In the genomic region with DNA sequence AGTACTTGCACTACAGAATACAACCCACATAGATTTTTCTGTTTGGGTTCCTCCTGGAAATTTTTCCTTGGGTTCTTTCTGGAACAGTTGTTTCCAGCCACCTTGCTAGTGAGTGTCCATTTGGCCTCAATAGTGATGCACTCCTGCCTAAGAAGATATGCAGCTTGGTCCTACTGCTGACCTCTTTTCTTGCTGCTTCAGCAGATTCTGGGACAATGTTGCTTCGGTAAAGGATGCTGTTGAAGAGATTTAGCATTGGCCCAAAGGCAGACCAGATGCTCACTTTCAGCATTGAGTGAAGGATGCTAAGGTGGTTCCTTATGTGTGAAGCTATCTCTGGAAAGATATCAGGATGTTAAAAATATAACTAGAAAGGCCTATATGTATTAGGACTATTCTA, we compare ENCODE assay signal across 3 cellular contexts.
A peak's percentile ranks its signal among the peaks of the same experiment; 100 is the strongest.
TF ChIP-seq lines count a peak whose summit lies in the region.

No MANE protein-coding gene starts in this region.

TF ChIP-seq in A549, 52 proteins besides CTCF, POLR2A, EP300 and RAD21:
- no peak for TF ChIP-seq SMC3 (IDR thresholded peaks at IDR 0.05)
- no peak for TF ChIP-seq ESRRA (IDR thresholded peaks at IDR 0.05; ENCODE audit: borderline replicate concordance, low read length)
- no peak for TF ChIP-seq HDAC2 (IDR thresholded peaks at IDR 0.05)
- peak; percentile 60 for TF ChIP-seq MAFK (IDR thresholded peaks at IDR 0.05; ENCODE audit: partially characterized antibody)

TF ChIP-seq in IMR-90, 13 proteins besides CTCF, POLR2A, EP300 and RAD21:
- TF ChIP-seq RCOR1 (IDR thresholded peaks at IDR 0.05; ENCODE audit: insufficient replicate concordance, low read length), result no peak
- peak; percentile 27; the same call in 1 of the 2 replicates for TF ChIP-seq MAFK (IDR thresholded peaks at IDR 0.05; ENCODE audit: low read depth, low read length)
- no peak for TF ChIP-seq SMC3 (IDR thresholded peaks at IDR 0.05; ENCODE audit: low read depth, low read length)
- TF ChIP-seq, protein P1, sequence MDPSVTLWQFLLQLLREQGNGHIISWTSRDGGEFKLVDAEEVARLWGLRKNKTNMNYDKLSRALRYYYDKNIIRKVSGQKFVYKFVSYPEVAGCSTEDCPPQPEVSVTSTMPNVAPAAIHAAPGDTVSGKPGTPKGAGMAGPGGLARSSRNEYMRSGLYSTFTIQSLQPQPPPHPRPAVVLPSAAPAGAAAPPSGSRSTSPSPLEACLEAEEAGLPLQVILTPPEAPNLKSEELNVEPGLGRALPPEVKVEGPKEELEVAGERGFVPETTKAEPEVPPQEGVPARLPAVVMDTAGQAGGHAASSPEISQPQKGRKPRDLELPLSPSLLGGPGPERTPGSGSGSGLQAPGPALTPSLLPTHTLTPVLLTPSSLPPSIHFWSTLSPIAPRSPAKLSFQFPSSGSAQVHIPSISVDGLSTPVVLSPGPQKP (IDR thresholded peaks at IDR 0.05; ENCODE audit: borderline replicate concordance, low read depth, low read length), result no peak
- no peak for TF ChIP-seq CHD1 (IDR thresholded peaks at IDR 0.05; ENCODE audit: low read depth, low read length)
- no peak for TF ChIP-seq BHLHE40 (IDR thresholded peaks at IDR 0.05; ENCODE audit: low read depth, low read length)

TF ChIP-seq in H1, 55 proteins besides CTCF, POLR2A, EP300 and RAD21:
- no peak for TF ChIP-seq HDAC6 (IDR thresholded peaks at IDR 0.05; ENCODE audit: low read depth, low read length)
- TF ChIP-seq MAFK (IDR thresholded peaks at IDR 0.05; ENCODE audit: low read depth, low read length), result 0 out of 2 replicates have a peak, but pooled peaks have one; percentile 14
TF ChIP-seq in H1: peak in this region for 1.
